1 cellular context compared by ENCODE assay signal in the genomic region with DNA sequence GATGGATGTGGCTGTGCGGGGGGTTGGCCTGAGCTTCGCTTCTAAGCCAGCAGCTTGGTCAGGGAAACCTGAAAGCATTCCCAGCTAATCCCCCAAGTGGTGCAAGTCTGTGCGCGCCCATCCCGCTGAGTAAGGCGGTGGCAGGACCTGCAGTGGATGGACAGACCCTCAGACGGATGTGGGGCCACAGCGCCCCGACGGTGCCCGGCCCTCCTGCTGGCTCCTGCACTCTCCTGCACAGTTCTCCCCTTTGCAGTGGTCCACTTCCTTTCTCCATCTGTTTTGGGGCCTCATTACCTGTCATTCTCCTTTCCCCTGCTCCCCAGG.
TF ChIP-seq lines count a peak whose summit lies in the region.

No MANE protein-coding gene starts in this region.

TF ChIP-seq in GM12878, 131 proteins besides CTCF, POLR2A, EP300 and RAD21:
- TF ChIP-seq ZNF384 (IDR thresholded peaks at IDR 0.05; ENCODE audit: borderline replicate concordance, low read depth, low read length) (no peak), BHLHE40 (IDR thresholded peaks at IDR 0.05; ENCODE audit: borderline replicate concordance in 1 of 2, low read depth in 2 of 2, low read length in 1 of 2) (no peak), HDAC2 (IDR thresholded peaks at IDR 0.05) (no peak), NBN (IDR thresholded peaks at IDR 0.05) (no peak), MTA2 (IDR thresholded peaks at IDR 0.05; ENCODE audit: low read depth) (no peak), GABPA (IDR thresholded peaks at IDR 0.05; ENCODE audit: low read depth) (no peak), ATF7 (IDR thresholded peaks at IDR 0.05; ENCODE audit: low read depth) (no peak), EZH2 (IDR thresholded peaks at IDR 0.05; ENCODE audit: borderline replicate concordance, control insufficient read depth, low read depth, low read length) (no peak), PAX5 (IDR thresholded peaks at IDR 0.05; ENCODE audit: borderline replicate concordance, low read depth, low read length) (no peak), MEF2B (IDR thresholded peaks at IDR 0.05; ENCODE audit: partially characterized antibody, poor library complexity, severe bottlenecking) (no peak)
- TF ChIP-seq, protein P1, sequence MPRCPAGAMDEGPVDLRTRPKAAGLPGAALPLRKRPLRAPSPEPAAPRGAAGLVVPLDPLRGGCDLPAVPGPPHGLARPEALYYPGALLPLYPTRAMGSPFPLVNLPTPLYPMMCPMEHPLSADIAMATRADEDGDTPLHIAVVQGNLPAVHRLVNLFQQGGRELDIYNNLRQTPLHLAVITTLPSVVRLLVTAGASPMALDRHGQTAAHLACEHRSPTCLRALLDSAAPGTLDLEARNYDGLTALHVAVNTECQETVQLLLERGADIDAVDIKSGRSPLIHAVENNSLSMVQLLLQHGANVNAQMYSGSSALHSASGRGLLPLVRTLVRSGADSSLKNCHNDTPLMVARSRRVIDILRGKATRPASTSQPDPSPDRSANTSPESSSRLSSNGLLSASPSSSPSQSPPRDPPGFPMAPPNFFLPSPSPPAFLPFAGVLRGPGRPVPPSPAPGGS (IDR thresholded peaks at IDR 0.05; ENCODE audit: borderline replicate concordance, insufficient read depth, low read depth, low read length, poor library complexity, severe bottlenecking): no peak
- TF ChIP-seq, protein P2, sequence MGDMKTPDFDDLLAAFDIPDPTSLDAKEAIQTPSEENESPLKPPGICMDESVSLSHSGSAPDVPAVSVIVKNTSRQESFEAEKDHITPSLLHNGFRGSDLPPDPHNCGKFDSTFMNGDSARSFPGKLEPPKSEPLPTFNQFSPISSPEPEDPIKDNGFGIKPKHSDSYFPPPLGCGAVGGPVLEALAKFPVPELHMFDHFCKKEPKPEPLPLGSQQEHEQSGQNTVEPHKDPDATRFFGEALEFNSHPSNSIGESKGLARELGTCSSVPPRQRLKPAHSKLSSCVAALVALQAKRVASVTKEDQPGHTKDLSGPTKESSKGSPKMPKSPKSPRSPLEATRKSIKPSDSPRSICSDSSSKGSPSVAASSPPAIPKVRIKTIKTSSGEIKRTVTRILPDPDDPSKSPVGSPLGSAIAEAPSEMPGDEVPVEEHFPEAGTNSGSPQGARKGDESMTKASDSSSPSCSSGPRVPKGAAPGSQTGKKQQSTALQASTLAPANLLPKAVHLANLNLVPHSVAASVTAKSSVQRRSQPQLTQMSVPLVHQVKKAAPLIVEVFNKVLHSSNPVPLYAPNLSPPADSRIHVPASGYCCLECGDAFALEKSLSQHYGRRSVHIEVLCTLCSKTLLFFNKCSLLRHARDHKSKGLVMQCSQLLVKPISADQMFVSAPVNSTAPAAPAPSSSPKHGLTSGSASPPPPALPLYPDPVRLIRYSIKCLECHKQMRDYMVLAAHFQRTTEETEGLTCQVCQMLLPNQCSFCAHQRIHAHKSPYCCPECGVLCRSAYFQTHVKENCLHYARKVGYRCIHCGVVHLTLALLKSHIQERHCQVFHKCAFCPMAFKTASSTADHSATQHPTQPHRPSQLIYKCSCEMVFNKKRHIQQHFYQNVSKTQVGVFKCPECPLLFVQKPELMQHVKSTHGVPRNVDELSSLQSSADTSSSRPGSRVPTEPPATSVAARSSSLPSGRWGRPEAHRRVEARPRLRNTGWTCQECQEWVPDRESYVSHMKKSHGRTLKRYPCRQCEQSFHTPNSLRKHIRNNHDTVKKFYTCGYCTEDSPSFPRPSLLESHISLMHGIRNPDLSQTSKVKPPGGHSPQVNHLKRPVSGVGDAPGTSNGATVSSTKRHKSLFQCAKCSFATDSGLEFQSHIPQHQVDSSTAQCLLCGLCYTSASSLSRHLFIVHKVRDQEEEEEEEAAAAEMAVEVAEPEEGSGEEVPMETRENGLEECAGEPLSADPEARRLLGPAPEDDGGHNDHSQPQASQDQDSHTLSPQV (IDR thresholded peaks at IDR 0.05): no peak
